ENCODE assay signal across 9 cellular contexts in genomic region chr19:2627855-2628254, GRCh38.
A peak's percentile ranks its signal among the peaks of the same experiment; 100 is the strongest.
DNase-seq lines count a peak whose midpoint lies in the region; ATAC-seq and TF ChIP-seq lines count a peak whose summit lies in the region.
"Had no signal": no experiment of that assay in that cellular context is flagged by ENCODE, and none has a peak within 500 bp of the region (broad histone marks: within the 10 kb centered on the region; RNA-seq: fewer than 3 reads in every experiment).

No MANE protein-coding gene starts in this region.

- no peaks in the 10 kb centered on the region for H3K27me3 ChIP-seq in liver (ENCODE audit: control insufficient read depth in 4 of 4, insufficient read depth in 4 of 4, low read length in 3 of 4)
- H3K27me3 ChIP-seq in tibial nerve = no peaks in the 10 kb centered on the region
- H3K27me3 ChIP-seq: sigmoid colon had no signal

- TF ChIP-seq EP300 in tibial nerve (IDR thresholded peaks at IDR 0.05) = no peak

- no peak for DNase-seq in activated naive CD4-positive, alpha-beta T cell treated with anti-CD3 and anti-CD28 coated beads for 36 hours
- DNase-seq in activated naive CD4-positive, alpha-beta T cell treated with anti-CD3 and anti-CD28 coated beads, Interleukin-2, amount 50 U/mL, for 16 hours = no peak
- no peak for DNase-seq in activated naive CD8-positive, alpha-beta T cell treated with anti-CD3 and anti-CD28 coated beads, Interleukin-2, amount 50 U/mL, for 24 hours
- no peak for DNase-seq in tibial nerve (ENCODE audit: low spot score in 2 of 2)
- no peak for DNase-seq in NCI-H774 (lab: John Stamatoyannopoulos, UW)
- DNase-seq in activated T-helper 1 cell treated with anti-CD3 and anti-CD28 coated beads, Interleukin-12 subunit alpha, Interleukin-12 subunit beta, Interleukin-2, Interleukin-4 antibody, amounts not matched to agents 30 ng/mL and 10 ng/mL and 1 ng/mL, durations not matched to agents 14 hours and 24 hours and 36 hours (ENCODE audit: low spot score) = no peak

- ATAC-seq in activated naive CD8-positive, alpha-beta T cell treated with anti-CD3 and anti-CD28 coated beads, Interleukin-2, amount 50 U/mL, for 24 hours = no peak
- ATAC-seq in HG03354 (IDR thresholded peaks at IDR 0.05; ENCODE audit: poor library complexity, severe bottlenecking, unreplicated experiment) = no peak

- H3K27ac Mint-ChIP-seq in activated naive CD4-positive, alpha-beta T cell treated with anti-CD3 and anti-CD28 coated beads for 36 hours = peak overlapping the region; percentile 63
- peak overlapping the region; percentile 74 for H3K27ac Mint-ChIP-seq in activated naive CD8-positive, alpha-beta T cell treated with anti-CD3 and anti-CD28 coated beads, Interleukin-2, amount 50 U/mL, for 24 hours
- no peak overlapping the region for H3K27ac Mint-ChIP-seq in activated T-helper 1 cell treated with anti-CD3 and anti-CD28 coated beads, Interleukin-12 subunit alpha, Interleukin-12 subunit beta, Interleukin-2, Interleukin-4 antibody, amounts not matched to agents 30 ng/mL and 10 ng/mL and 1 ng/mL, durations not matched to agents 14 hours and 24 hours and 36 hours

- H3K4me3 ChIP-seq in liver (ENCODE audit: low read depth in 1 of 3, low read length in 3 of 3) (no peak overlapping the region), tibial nerve (no peak overlapping the region)
- H3K4me3 ChIP-seq: sigmoid colon had no signal

- no peaks in the 10 kb centered on the region for H3K36me3 ChIP-seq in liver (ENCODE audit: control insufficient read depth in 4 of 4, insufficient read depth in 3 of 4, low read depth in 1 of 4, low read length in 3 of 4)
- H3K36me3 ChIP-seq in tibial nerve = no peaks in the 10 kb centered on the region
- H3K36me3 ChIP-seq: sigmoid colon had no signal

- TF ChIP-seq POLR2A in tibial nerve (IDR thresholded peaks at IDR 0.05) = no peak

- CTCF ChIA-PET in activated naive CD4-positive, alpha-beta T cell treated with anti-CD3 and anti-CD28 coated beads for 36 hours (lab: Charles Lee) = interaction anchor here (0.8 to 2.8 kb wide), 5 partner anchors 9 to 154 kb away, joined by 3 to 9 read pairs (median 8); no protein-coding TSS in a partner anchor

- no peaks in the 10 kb centered on the region for H3K9me3 ChIP-seq in liver (ENCODE audit: control insufficient read depth in 4 of 4, low read length in 3 of 4)
- peaks cover 0 to 15% (median 0%) of the 10 kb centered on the region in 4 donors for H3K9me3 ChIP-seq in tibial nerve
- H3K9me3 ChIP-seq: sigmoid colon had no signal

- H3K9me3 Mint-ChIP-seq in activated naive CD4-positive, alpha-beta T cell treated with anti-CD3 and anti-CD28 coated beads for 36 hours = peaks cover 33% of the 10 kb centered on the region
- H3K9me3 Mint-ChIP-seq in activated naive CD8-positive, alpha-beta T cell treated with anti-CD3 and anti-CD28 coated beads, Interleukin-2, amount 50 U/mL, for 24 hours = peaks cover 17% of the 10 kb centered on the region
- peaks cover 25% of the 10 kb centered on the region for H3K9me3 Mint-ChIP-seq in activated T-helper 1 cell treated with anti-CD3 and anti-CD28 coated beads, Interleukin-12 subunit alpha, Interleukin-12 subunit beta, Interleukin-2, Interleukin-4 antibody, amounts not matched to agents 30 ng/mL and 10 ng/mL and 1 ng/mL, durations not matched to agents 14 hours and 24 hours and 36 hours

- peaks cover 47% of the 10 kb centered on the region for H3K4me1 Mint-ChIP-seq in activated naive CD4-positive, alpha-beta T cell treated with anti-CD3 and anti-CD28 coated beads for 36 hours (ENCODE audit: low read depth)
- H3K4me1 Mint-ChIP-seq in activated naive CD8-positive, alpha-beta T cell treated with anti-CD3 and anti-CD28 coated beads, Interleukin-2, amount 50 U/mL, for 24 hours = peaks cover 60% of the 10 kb centered on the region
- peaks cover 9% of the 10 kb centered on the region for H3K4me1 Mint-ChIP-seq in activated T-helper 1 cell treated with anti-CD3 and anti-CD28 coated beads, Interleukin-12 subunit alpha, Interleukin-12 subunit beta, Interleukin-2, Interleukin-4 antibody, amounts not matched to agents 30 ng/mL and 10 ng/mL and 1 ng/mL, durations not matched to agents 14 hours and 24 hours and 36 hours (ENCODE audit: low read depth)

- TF ChIP-seq CTCF in liver (IDR thresholded peaks at IDR 0.05; ENCODE audit: low read depth, low read length, missing input control) (no peak), tibial nerve (IDR thresholded peaks at IDR 0.05) (no peak)

- 72% methylated on average over 7 of the region's 7 CpGs for WGBS in liver
- 85 to 91% methylated on average over 7 of the region's 7 CpGs for WGBS in tibial nerve, 2 donors

- peaks cover 17 to 62% (median 44%) of the 10 kb centered on the region in 4 donors for H3K4me1 ChIP-seq in liver (ENCODE audit: control insufficient read depth in 4 of 4, insufficient read depth in 4 of 4, low read length in 3 of 4)
- peaks cover 0 to 34% (median 10%) of the 10 kb centered on the region in 4 donors for H3K4me1 ChIP-seq in tibial nerve

- H3K4me3 Mint-ChIP-seq in activated naive CD4-positive, alpha-beta T cell treated with anti-CD3 and anti-CD28 coated beads for 36 hours = no peak overlapping the region
- peak overlapping the region; percentile 17 for H3K4me3 Mint-ChIP-seq in activated naive CD8-positive, alpha-beta T cell treated with anti-CD3 and anti-CD28 coated beads, Interleukin-2, amount 50 U/mL, for 24 hours
- no peak overlapping the region for H3K4me3 Mint-ChIP-seq in activated T-helper 1 cell treated with anti-CD3 and anti-CD28 coated beads, Interleukin-12 subunit alpha, Interleukin-12 subunit beta, Interleukin-2, Interleukin-4 antibody, amounts not matched to agents 30 ng/mL and 10 ng/mL and 1 ng/mL, durations not matched to agents 14 hours and 24 hours and 36 hours

- no peak for TF ChIP-seq RAD21 in liver (IDR thresholded peaks at IDR 0.05)

- intact Hi-C loops in activated naive CD4-positive, alpha-beta T cell treated with anti-CD3 and anti-CD28 coated beads for 36 hours (cut with micrococcal nuclease) = loop anchor here (1.0 kb wide), 1 partner anchor 10 kb away; no protein-coding TSS in a partner anchor
- intact Hi-C loops in activated T-helper 1 cell treated with anti-CD3 and anti-CD28 coated beads, Interleukin-12 subunit alpha, Interleukin-12 subunit beta, Interleukin-2, Interleukin-4 antibody, amounts not matched to agents 30 ng/mL and 10 ng/mL and 1 ng/mL, durations not matched to agents 14 hours and 24 hours and 36 hours (cut with micrococcal nuclease) = no loop called here

- no peaks in the 10 kb centered on the region for H3K27me3 Mint-ChIP-seq in activated naive CD4-positive, alpha-beta T cell treated with anti-CD3 and anti-CD28 coated beads for 36 hours (ENCODE audit: low read depth)
- no peaks in the 10 kb centered on the region for H3K27me3 Mint-ChIP-seq in activated naive CD8-positive, alpha-beta T cell treated with anti-CD3 and anti-CD28 coated beads, Interleukin-2, amount 50 U/mL, for 24 hours
- H3K27me3 Mint-ChIP-seq in activated T-helper 1 cell treated with anti-CD3 and anti-CD28 coated beads, Interleukin-12 subunit alpha, Interleukin-12 subunit beta, Interleukin-2, Interleukin-4 antibody, amounts not matched to agents 30 ng/mL and 10 ng/mL and 1 ng/mL, durations not matched to agents 14 hours and 24 hours and 36 hours (ENCODE audit: insufficient read depth) = no peaks in the 10 kb centered on the region

- peaks cover 7% of the 10 kb centered on the region for H3K36me3 Mint-ChIP-seq in activated naive CD4-positive, alpha-beta T cell treated with anti-CD3 and anti-CD28 coated beads for 36 hours (ENCODE audit: low read depth)
- peaks cover 4% of the 10 kb centered on the region for H3K36me3 Mint-ChIP-seq in activated naive CD8-positive, alpha-beta T cell treated with anti-CD3 and anti-CD28 coated beads, Interleukin-2, amount 50 U/mL, for 24 hours (ENCODE audit: low read depth)
- peaks cover 2% of the 10 kb centered on the region for H3K36me3 Mint-ChIP-seq in activated T-helper 1 cell treated with anti-CD3 and anti-CD28 coated beads, Interleukin-12 subunit alpha, Interleukin-12 subunit beta, Interleukin-2, Interleukin-4 antibody, amounts not matched to agents 30 ng/mL and 10 ng/mL and 1 ng/mL, durations not matched to agents 14 hours and 24 hours and 36 hours (ENCODE audit: low read depth)

- peak overlapping the region; percentile 86 to 92 for H3K27ac ChIP-seq in liver (ENCODE audit: low read depth in 1 of 2, low read length in 2 of 2)
- peak overlapping the region in 3 of 4 donors; percentile 53 to 84 (median 80) for H3K27ac ChIP-seq in tibial nerve

- peak overlapping the region in 1 of 2 donors; percentile 59 for H3K9ac ChIP-seq in liver (ENCODE audit: low read depth in 1 of 2, low read length in 2 of 2)

TF ChIP-seq in liver, 16 proteins besides CTCF, POLR2A, EP300 and RAD21:
- no peak for TF ChIP-seq RXRA (IDR thresholded peaks at IDR 0.05)
- no peak for TF ChIP-seq SP1 (IDR thresholded peaks at IDR 0.05)
- TF ChIP-seq GABPA (IDR thresholded peaks at IDR 0.05 in 1 of 2, conservative IDR thresholded peaks at IDR 0.05 in 1 of 2) = no peak
- TF ChIP-seq JUND (IDR thresholded peaks at IDR 0.05) = no peak
- no peak for TF ChIP-seq FOXA1 (IDR thresholded peaks at IDR 0.05)
- TF ChIP-seq ZBTB33 (IDR thresholded peaks at IDR 0.05) = no peak
- TF ChIP-seq MAX (IDR thresholded peaks at IDR 0.05) = no peak
